15 cellular contexts compared by ENCODE assay signal in the genomic region with DNA sequence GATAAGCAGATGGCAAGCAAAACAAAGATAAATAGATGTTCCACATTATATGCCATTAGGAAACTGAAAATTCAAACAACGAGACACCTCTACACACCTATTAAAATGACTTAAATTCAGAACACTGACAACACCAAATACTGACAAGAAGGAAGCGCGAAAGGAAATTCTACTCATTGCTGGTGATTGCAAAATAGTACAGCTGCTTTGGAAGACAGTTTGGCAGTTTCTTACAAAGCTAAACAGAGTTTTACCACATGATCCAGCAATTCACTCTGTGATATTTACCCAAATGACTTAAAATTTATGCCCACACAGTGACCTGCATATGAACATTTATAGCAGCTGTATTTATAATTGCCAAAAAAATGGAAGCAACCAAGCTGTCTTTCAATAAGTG.
DNase-seq lines count a peak whose midpoint lies in the region; ATAC-seq and TF ChIP-seq lines count a peak whose summit lies in the region.
"Had no signal": no experiment of that assay in that cellular context is flagged by ENCODE, and none has a peak within 500 bp of the region (broad histone marks: within the 10 kb centered on the region; RNA-seq: fewer than 3 reads in every experiment).

No MANE protein-coding gene starts in this region.

- H3K9me2 ChIP-seq in hepatocyte (replicated peaks; ENCODE audit: insufficient read depth), result no peaks in the 10 kb centered on the region

- no peak overlapping the region for H3K4ac ChIP-seq in IMR-90 (ENCODE audit: low read depth, low read length)

- H3K27me3 ChIP-seq in IMR-90 (ENCODE audit: control insufficient read depth, insufficient read depth, low read length), result no peaks in the 10 kb centered on the region
- no peaks in the 10 kb centered on the region for H3K27me3 ChIP-seq in prostate gland (replicated peaks; ENCODE audit: insufficient read depth)
- H3K27me3 ChIP-seq in hepatocyte, result no peaks in the 10 kb centered on the region
- H3K27me3 ChIP-seq: heart right ventricle, transverse colon had no signal

- H3K9me3 ChIP-seq in IMR-90 (ENCODE audit: control insufficient read depth, insufficient read depth, low read length) (no peaks in the 10 kb centered on the region), prostate gland (no peaks in the 10 kb centered on the region), hepatocyte (ENCODE audit: low read depth) (no peaks in the 10 kb centered on the region)
- H3K9me3 ChIP-seq: heart right ventricle, transverse colon had no signal

- H3K4me2 ChIP-seq in IMR-90 (ENCODE audit: low read depth, low read length), result peak overlapping the region; percentile 17; the same call in 1 of the 2 replicates
- no peak overlapping the region for H3K4me2 ChIP-seq in hepatocyte

- no peak overlapping the region for H3K56ac ChIP-seq in IMR-90 (ENCODE audit: extremely low read depth, insufficient read depth, low read length)

- H3K9me1 ChIP-seq in IMR-90 (ENCODE audit: insufficient read depth, low read length), result no peaks in the 10 kb centered on the region

- TF ChIP-seq RAD21 in IMR-90 (IDR thresholded peaks at IDR 0.05; ENCODE audit: low read length), result no peak

- H2BK15ac ChIP-seq in IMR-90 (ENCODE audit: low read depth, low read length), result no peak overlapping the region

- H4K91ac ChIP-seq in IMR-90 (ENCODE audit: insufficient read depth, low read depth, low read length), result no peak overlapping the region

- no peak overlapping the region for H2BK120ac ChIP-seq in IMR-90 (ENCODE audit: low read depth, low read length)

- H3K27ac ChIP-seq in IMR-90 (ENCODE audit: insufficient read depth, low read length) (no peak overlapping the region), prostate gland (no peak overlapping the region), hepatocyte (no peak overlapping the region)
- H3K27ac ChIP-seq: heart right ventricle, SK-N-MC, transverse colon had no signal

- no peaks in the 10 kb centered on the region for H3K79me1 ChIP-seq in IMR-90 (ENCODE audit: low read depth in 1 of 2, low read length in 2 of 2)

- no peak overlapping the region for H2BK20ac ChIP-seq in IMR-90 (ENCODE audit: low read depth, low read length)

- H3K36me3 ChIP-seq in IMR-90 (ENCODE audit: control insufficient read depth, insufficient read depth, low read length) (no peaks in the 10 kb centered on the region), prostate gland (no peaks in the 10 kb centered on the region), hepatocyte (replicated peaks; ENCODE audit: insufficient read depth, low read depth) (no peaks in the 10 kb centered on the region)
- H3K36me3 ChIP-seq: heart right ventricle, transverse colon had no signal

- peaks cover 4% of the 10 kb centered on the region; the same call in 1 of the 2 replicates for H3K4me1 ChIP-seq in IMR-90 (ENCODE audit: control insufficient read depth, insufficient read depth, low read length)
- no peaks in the 10 kb centered on the region for H3K4me1 ChIP-seq in prostate gland (replicated peaks)
- H3K4me1 ChIP-seq in hepatocyte (ENCODE audit: insufficient read depth), result peaks cover 5% of the 10 kb centered on the region
- H3K4me1 ChIP-seq: transverse colon had no signal

- intact Hi-C loops in IMR-90 (cut with micrococcal nuclease) (no loop called here), prostate gland (cut with DNase I) (no loop called here)

- no TSS peak for BruUV-seq in IMR-90 (replicated peaks; lab: Mats Ljungman, UMichigan)

- no peak overlapping the region for H3K14ac ChIP-seq in IMR-90 (replicated peaks; ENCODE audit: low read depth, low read length)

- H3K79me2 ChIP-seq in hepatocyte, result no peaks in the 10 kb centered on the region

- H2AFZ ChIP-seq in IMR-90 (replicated peaks; ENCODE audit: low read length, poor library complexity) (no peak overlapping the region), hepatocyte (no peak overlapping the region)

- no peak overlapping the region for H2AK9ac ChIP-seq in IMR-90 (replicated peaks; ENCODE audit: low read depth, low read length, poor library complexity)

- no peak overlapping the region for H2AK5ac ChIP-seq in IMR-90 (ENCODE audit: low read depth, low read length)

- TF ChIP-seq POLR2A in IMR-90 (IDR thresholded peaks at IDR 0.05; ENCODE audit: low read depth, low read length) (no peak), prostate gland (IDR thresholded peaks at IDR 0.05) (no peak)

- in situ Hi-C loops in IMR-90 (cut with MboI; ENCODE audit: low sequenced_read_pairs), result no loop called here

- no peak overlapping the region for H4K8ac ChIP-seq in IMR-90 (ENCODE audit: low read depth in 2 of 2, low read length in 2 of 2)

- no peak overlapping the region for H3K9ac ChIP-seq in IMR-90 (ENCODE audit: low read depth, low read length)

- peak; percentile 64 for ATAC-seq in IMR-90 (ENCODE audit: low read depth)
- ATAC-seq: left colon; naive thymus-derived CD4-positive, alpha-beta T cell had no signal

- POLR2A ChIA-PET in IMR-90 (lab: Charles Lee; ENCODE audit: unreplicated experiment), result no interaction called here

- WGBS in IMR-90 (ENCODE audit: extremely low coverage in 2 of 2, insufficient read length in 1 of 2), 2 experiments, result no CpG with 5 or more reads among the region's 3 CpGs
- 14% methylated on average over 3 of the region's 3 CpGs for WGBS in prostate gland
- 83% methylated on average over 3 of the region's 3 CpGs for WGBS in hepatocyte (ENCODE audit: low lambda C conversion rate, missing lambda C conversion rate)

- H3K18ac ChIP-seq in IMR-90 (ENCODE audit: low read depth, low read length), result no peak overlapping the region

- dilution Hi-C loops in IMR-90 (cut with HindIII; ENCODE audit: low sequenced_read_pairs, unreplicated experiment), result no loop called here

- DNase-seq in IMR-90, result peak; percentile 80
- peak; percentile 43 to 82 for DNase-seq in NOMO-1 (lab: John Stamatoyannopoulos, UW; ENCODE audit: unreplicated experiment in 2 of 2)
- DNase-seq in dedifferentiated amniotic fluid mesenchymal stem cell (ENCODE audit: extremely low spot score), result peak; percentile 33
- DNase-seq in prostate gland (ENCODE audit: low spot score), result peak; percentile 4
- DNase-seq in hepatocyte (ENCODE audit: low spot score), result no peak
- DNase-seq in activated CD8-positive, alpha-beta memory T cell treated with anti-CD3 and anti-CD28 coated beads, Interleukin-2, amount 50 U/mL, for 4 hours, result no peak
- DNase-seq in GM20000 (ENCODE audit: low spot score), result no peak
- DNase-seq: activated gamma-delta T cell; endodermal cell; heart right ventricle; left colon; naive thymus-derived CD4-positive, alpha-beta T cell; stimulated activated CD4-positive, alpha-beta T cell treated with anti-CD3 and anti-CD28 coated beads, Interleukin-4, amount 100 ng/mL, for 1 hour; transverse colon had no signal

- no peak overlapping the region for H2BK5ac ChIP-seq in IMR-90 (ENCODE audit: low read depth, low read length, poor library complexity, severe bottlenecking)

- H4K5ac ChIP-seq in IMR-90 (ENCODE audit: low read depth, low read length), result no peak overlapping the region

- no peak for TF ChIP-seq CTCF in IMR-90 (conservative IDR thresholded peaks at IDR 0.05; ENCODE audit: low read depth, low read length)
- TF ChIP-seq CTCF in prostate gland (IDR thresholded peaks at IDR 0.05), result no peak
- no peak for TF ChIP-seq CTCF in hepatocyte (IDR thresholded peaks at IDR 0.05; ENCODE audit: poor library complexity)
- TF ChIP-seq CTCF in GM20000 (IDR thresholded peaks at IDR 0.05; ENCODE audit: extremely low read depth, missing control alignments), result no peak

- no peak overlapping the region for H3K23ac ChIP-seq in IMR-90 (ENCODE audit: low read depth, low read length)

- H4K20me1 ChIP-seq in IMR-90 (ENCODE audit: insufficient read depth, low read length) (no peaks in the 10 kb centered on the region), hepatocyte (ENCODE audit: insufficient read depth, poor library complexity, severe bottlenecking) (no peaks in the 10 kb centered on the region)

- H3K4me3 ChIP-seq in IMR-90 (ENCODE audit: insufficient read depth, low read depth, low read length), result no peak overlapping the region
- no peak overlapping the region for H3K4me3 ChIP-seq in prostate gland
- no peak overlapping the region for H3K4me3 ChIP-seq in hepatocyte
- H3K4me3 ChIP-seq: heart right ventricle, SK-N-MC, transverse colon had no signal

- CTCF ChIA-PET in IMR-90 (lab: Yijun Ruan, JAX), result interaction anchor here (0.7 kb wide), 1 partner anchor 107 kb away, joined by 5 read pairs; no protein-coding TSS in a partner anchor

TF ChIP-seq in IMR-90, 13 proteins besides CTCF, POLR2A, EP300 and RAD21:
- no peak for TF ChIP-seq MXI1 (IDR thresholded peaks at IDR 0.05; ENCODE audit: borderline replicate concordance, low read depth, low read length)
- no peak for TF ChIP-seq MAFK (IDR thresholded peaks at IDR 0.05; ENCODE audit: low read depth, low read length)
- TF ChIP-seq CHD1 (IDR thresholded peaks at IDR 0.05; ENCODE audit: low read depth, low read length), result no peak
- TF ChIP-seq RCOR1 (IDR thresholded peaks at IDR 0.05; ENCODE audit: insufficient replicate concordance, low read length), result no peak
- TF ChIP-seq FOS (IDR thresholded peaks at IDR 0.05; ENCODE audit: low read depth, low read length), result no peak
- peak; percentile 83 for TF ChIP-seq CEBPB (IDR thresholded peaks at IDR 0.05; ENCODE audit: low read depth, low read length)
- TF ChIP-seq SMC3 (IDR thresholded peaks at IDR 0.05; ENCODE audit: low read depth, low read length), result no peak
- no peak for TF ChIP-seq BHLHE40 (IDR thresholded peaks at IDR 0.05; ENCODE audit: low read depth, low read length)
- TF ChIP-seq RFX5 (IDR thresholded peaks at IDR 0.05; ENCODE audit: low read depth, low read length), result no peak

Comparison
In these comparisons a context has a peak if more than half of its experiments do, and no peak if none do; other contexts are left out.
1. DNase-seq: peak in IMR-90 (single experiment), NOMO-1 (2 of 2), dedifferentiated amniotic fluid mesenchymal stem cell (single experiment) and prostate gland (single experiment); none in hepatocyte (single experiment), activated CD8-positive, alpha-beta memory T cell treated with anti-CD3 and anti-CD28 coated beads, Interleukin-2, amount 50 U/mL, for 4 hours (single experiment) and GM20000 (single experiment).